ENCODE assay signal across 1 cellular context in genomic region chr2:204730588-204730987, GRCh38.
TF ChIP-seq lines count a peak whose summit lies in the region.

No MANE protein-coding gene starts in this region.

TF ChIP-seq in SK-N-SH, 30 proteins besides CTCF, POLR2A, EP300 and RAD21 (continued from another document):
- TF ChIP-seq USF1 (IDR thresholded peaks at IDR 0.05; ENCODE audit: borderline replicate concordance, low read depth) = no peak
- TF ChIP-seq SMC3 (IDR thresholded peaks at IDR 0.05; ENCODE audit: low read depth, low read length) = no peak
- no peak for TF ChIP-seq CHD2 (IDR thresholded peaks at IDR 0.05; ENCODE audit: low read length, partially characterized antibody)
- no peak for TF ChIP-seq FOXM1 (IDR thresholded peaks at IDR 0.05; ENCODE audit: low read depth)
- TF ChIP-seq TEAD4 (IDR thresholded peaks at IDR 0.05; ENCODE audit: borderline replicate concordance, insufficient read depth) = no peak
- no peak for TF ChIP-seq JUND (IDR thresholded peaks at IDR 0.05)
- TF ChIP-seq ELF1 (IDR thresholded peaks at IDR 0.05) = no peak
TF ChIP-seq in SK-N-SH: peak in this region for 5.
